In the genomic region with DNA sequence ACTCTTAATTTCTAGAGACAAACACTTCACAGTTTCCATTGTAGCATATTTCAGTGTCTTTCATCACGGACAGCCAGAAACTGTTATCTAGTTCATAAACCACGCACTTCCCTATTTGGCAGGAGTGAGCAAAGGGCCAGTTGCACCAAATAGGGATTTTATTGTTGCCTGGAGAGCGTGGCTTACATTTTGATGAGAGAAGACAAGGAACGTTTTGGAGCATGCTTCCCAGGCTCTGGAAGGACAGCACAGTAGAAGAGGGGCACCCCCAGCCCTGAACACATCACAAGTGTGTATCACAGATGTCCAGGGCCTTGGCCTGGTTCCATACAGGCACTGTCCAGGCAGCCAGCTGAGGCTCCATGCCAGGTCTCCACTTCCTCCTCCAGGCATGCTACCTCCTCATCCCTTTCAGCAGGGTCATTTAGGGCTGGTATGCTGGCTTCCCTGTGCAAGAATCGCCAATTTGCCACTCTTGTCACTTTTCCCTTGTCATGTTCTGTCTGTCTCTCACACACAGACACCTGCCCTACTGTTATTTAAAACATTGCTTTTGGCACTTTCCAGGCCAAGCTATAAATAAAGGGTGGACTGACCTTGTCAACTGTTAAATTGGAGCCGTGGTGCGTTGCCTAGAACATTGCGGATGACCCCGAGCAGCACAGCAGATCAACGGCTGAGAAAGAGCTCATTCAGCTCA, we compare ENCODE assay signal across 10 cellular contexts.
A peak's percentile ranks its signal among the peaks of the same experiment; 100 is the strongest.
DNase-seq lines count a peak whose midpoint lies in the region; ATAC-seq and TF ChIP-seq lines count a peak whose summit lies in the region.
"Had no signal": no experiment of that assay in that cellular context is flagged by ENCODE, and none has a peak within 500 bp of the region (broad histone marks: within the 10 kb centered on the region; RNA-seq: fewer than 3 reads in every experiment).

No MANE protein-coding gene starts in this region.

- peaks cover 6% of the 10 kb centered on the region for H3K9me3 Mint-ChIP-seq in nephron
- peaks cover 13% of the 10 kb centered on the region for H3K9me3 Mint-ChIP-seq in activated naive CD8-positive, alpha-beta T cell treated with anti-CD3 and anti-CD28 coated beads, Interleukin-2, amount 50 U/mL, for 24 hours

- peak overlapping the region in 1 of 3 experiments; percentile 5 for H3K4me3 Mint-ChIP-seq in nephron
- H3K4me3 Mint-ChIP-seq in activated naive CD8-positive, alpha-beta T cell treated with anti-CD3 and anti-CD28 coated beads, Interleukin-2, amount 50 U/mL, for 24 hours, result no peak overlapping the region

- H3K4me1 Mint-ChIP-seq in nephron, result peaks cover 49% of the 10 kb centered on the region
- H3K4me1 Mint-ChIP-seq in activated naive CD8-positive, alpha-beta T cell treated with anti-CD3 and anti-CD28 coated beads, Interleukin-2, amount 50 U/mL, for 24 hours, result no peaks in the 10 kb centered on the region

- intact Hi-C loops in head of caudate nucleus (cut with DNase I), result no loop called here

- H3K27ac Mint-ChIP-seq in nephron, result peak overlapping the region; percentile 57 to 96 (median 74)
- H3K27ac Mint-ChIP-seq in activated naive CD8-positive, alpha-beta T cell treated with anti-CD3 and anti-CD28 coated beads, Interleukin-2, amount 50 U/mL, for 24 hours, result no peak overlapping the region

- H3K36me3 Mint-ChIP-seq in nephron (ENCODE audit: low read depth), result peaks cover 13% of the 10 kb centered on the region
- peaks cover 2% of the 10 kb centered on the region for H3K36me3 Mint-ChIP-seq in activated naive CD8-positive, alpha-beta T cell treated with anti-CD3 and anti-CD28 coated beads, Interleukin-2, amount 50 U/mL, for 24 hours (ENCODE audit: low read depth)

- in situ Hi-C loops in KBM-7 (cut with MboI; ENCODE audit: low pct_unique_long_range_greater_than_20kb, low sequenced_read_pairs), result no loop called here

- no peak for TF ChIP-seq CTCF in nephron (IDR thresholded peaks at IDR 0.05; ENCODE audit: unreplicated experiment in 3 of 3)

- DNase-seq in KBM-7, result peak; percentile 18
- peak; percentile 30 for DNase-seq in OCI-M2 (lab: John Stamatoyannopoulos, UW; ENCODE audit: unreplicated experiment)
- DNase-seq in head of caudate nucleus, result peak in 36 of 42 donors; percentile 13 to 85 (median 59)
- no peak for DNase-seq in activated naive CD8-positive, alpha-beta T cell treated with anti-CD3 and anti-CD28 coated beads, Interleukin-2, amount 50 U/mL, for 24 hours
- no peak for DNase-seq in activated CD8-positive, alpha-beta memory T cell treated with anti-CD3 and anti-CD28 coated beads for 24 hours
- no peak for DNase-seq in NCI-H446 treated with DMSO at 0.1 percent for 48 hours (lab: John Stamatoyannopoulos, UW)
- DNase-seq: activated CD8-positive, alpha-beta memory T cell treated with anti-CD3 and anti-CD28 coated beads, Interleukin-2, amount 50 U/mL, for 48 hours; NCI-H2107 had no signal

- ATAC-seq in activated naive CD8-positive, alpha-beta T cell treated with anti-CD3 and anti-CD28 coated beads, Interleukin-2, amount 50 U/mL, for 24 hours, result no peak
- ATAC-seq in GM18861 (IDR thresholded peaks at IDR 0.05; ENCODE audit: unreplicated experiment), result no peak

- peaks cover 31% of the 10 kb centered on the region for H3K27me3 Mint-ChIP-seq in nephron (ENCODE audit: low read depth)
- H3K27me3 Mint-ChIP-seq in activated naive CD8-positive, alpha-beta T cell treated with anti-CD3 and anti-CD28 coated beads, Interleukin-2, amount 50 U/mL, for 24 hours, result peaks cover 3% of the 10 kb centered on the region

Comparison
In these comparisons a context has a peak if more than half of its experiments do, and no peak if none do; other contexts are left out.
1. DNase-seq: peak in KBM-7 (single experiment), OCI-M2 (single experiment) and head of caudate nucleus (36 of 42); none in activated naive CD8-positive, alpha-beta T cell treated with anti-CD3 and anti-CD28 coated beads, Interleukin-2, amount 50 U/mL, for 24 hours (single experiment), activated CD8-positive, alpha-beta memory T cell treated with anti-CD3 and anti-CD28 coated beads for 24 hours (single experiment) and NCI-H446 treated with DMSO at 0.1 percent for 48 hours (single experiment).